ENCODE assay signal across 16 cellular contexts in the genomic region with DNA sequence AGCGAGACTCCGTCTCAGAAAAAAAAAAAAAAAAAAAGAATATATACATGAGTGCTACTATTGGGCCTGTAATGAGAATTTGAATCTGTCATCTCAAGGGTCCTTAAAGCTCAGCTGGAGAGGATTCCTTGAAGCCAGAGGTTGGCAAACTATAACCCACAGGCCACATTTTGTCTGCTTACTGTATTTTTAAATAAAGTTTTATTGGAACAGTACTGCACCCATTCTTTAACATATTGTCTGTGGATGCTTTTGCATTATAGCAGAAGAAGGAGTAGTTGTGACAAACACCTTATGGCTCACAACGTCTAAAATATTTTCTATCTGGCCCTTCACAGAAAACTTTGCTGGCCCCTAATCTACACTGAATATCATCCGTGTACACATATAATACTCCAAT.
"Had no signal": no experiment of that assay in that cellular context is flagged by ENCODE, and none has a peak within 500 bp of the region (broad histone marks: within the 10 kb centered on the region; RNA-seq: fewer than 3 reads in every experiment).

No MANE protein-coding gene starts in this region.

- H3K9me3 ChIP-seq: gastrocnemius medialis, heart right ventricle, lower lobe of right lung, thoracic aorta had no signal

- H3K27ac Mint-ChIP-seq: activated T-cell treated with anti-CD3 and anti-CD28 coated beads, Interleukin-2, amount 50 U/mL, for 72 hours; endodermal cell; mesothelial cell of epicardium; WTC11 had no signal

- H3K27me3 ChIP-seq: gastrocnemius medialis, heart right ventricle had no signal

- ATAC-seq: activated T-cell treated with anti-CD3 and anti-CD28 coated beads, Interleukin-2, amount 50 U/mL, for 72 hours; gastrocnemius medialis; left colon; right cardiac atrium; SK-N-SH treated with all-trans-retinoic acid at 6 μM for 48 hours; WTC11 had no signal

- H3K4me1 Mint-ChIP-seq: endodermal cell, WTC11 had no signal

- H3K4me3 Mint-ChIP-seq: activated CD4-positive, alpha-beta T cell treated with anti-CD3 and anti-CD28 coated beads, Interleukin-2, amount 10 ng/mL, durations not matched to agents 24 days and 14 days; activated T-cell treated with anti-CD3 and anti-CD28 coated beads, Interleukin-2, amount 50 U/mL, for 72 hours; endodermal cell; mesothelial cell of epicardium; WTC11 had no signal

- H3K4me3 ChIP-seq: gastrocnemius medialis, heart right ventricle, lower lobe of right lung, skin epidermis, thoracic aorta had no signal

- H3K27ac ChIP-seq: gastrocnemius medialis, lower lobe of right lung, skin epidermis, thoracic aorta had no signal

- H3K36me3 Mint-ChIP-seq: WTC11 had no signal

- DNase-seq: activated CD4-positive, alpha-beta T cell treated with anti-CD3 and anti-CD28 coated beads, Interleukin-2, amount 10 ng/mL, durations not matched to agents 24 days and 14 days; activated CD8-positive, alpha-beta memory T cell treated with anti-CD3 and anti-CD28 coated beads, Interleukin-2, amount 50 U/mL, for 48 hours; activated T-cell treated with anti-CD3 and anti-CD28 coated beads, Interleukin-2, amount 50 U/mL, for 72 hours; endodermal cell; heart right ventricle; left colon; lower lobe of right lung; posterior cingulate gyrus; right cardiac atrium; T-helper 2 cell had no signal

- H3K9me3 Mint-ChIP-seq: activated CD4-positive, alpha-beta T cell treated with anti-CD3 and anti-CD28 coated beads, Interleukin-2, amount 10 ng/mL, durations not matched to agents 24 days and 14 days; activated T-cell treated with anti-CD3 and anti-CD28 coated beads, Interleukin-2, amount 50 U/mL, for 72 hours; endodermal cell; mesothelial cell of epicardium; WTC11 had no signal

- H3K27me3 Mint-ChIP-seq: activated CD4-positive, alpha-beta T cell treated with anti-CD3 and anti-CD28 coated beads, Interleukin-2, amount 10 ng/mL, durations not matched to agents 24 days and 14 days had no signal

- H3K4me1 ChIP-seq: gastrocnemius medialis, lower lobe of right lung had no signal
